25 cellular contexts compared by ENCODE assay signal in genomic region chr1:199644912-199645311, GRCh38.
A peak's percentile ranks its signal among the peaks of the same experiment; 100 is the strongest.
DNase-seq lines count a peak whose midpoint lies in the region; ATAC-seq and TF ChIP-seq lines count a peak whose summit lies in the region.
"Had no signal": no experiment of that assay in that cellular context is flagged by ENCODE, and none has a peak within 500 bp of the region (broad histone marks: within the 10 kb centered on the region; RNA-seq: fewer than 3 reads in every experiment).

No MANE protein-coding gene starts in this region.

- intact Hi-C loops in activated CD4-positive, alpha-beta T cell treated with anti-CD3 and anti-CD28 coated beads for 36 hours (cut with DNase I, micrococcal nuclease): no loop called here

- DNase-seq in activated CD4-positive, alpha-beta T cell treated with anti-CD3 and anti-CD28 coated beads for 36 hours: no peak
- DNase-seq: 8988T; ACHN; AML-193; BE2C; C1 segment of cervical spinal cord; Caco-2; Calu3; CD4-positive, alpha-beta memory T cell; CD4-positive, alpha-beta T cell; CD4-positive, CD25-positive, alpha-beta regulatory T cell; CD8-positive, alpha-beta memory T cell; CD8-positive, alpha-beta T cell; COR-L47; DMS 273 treated with DMSO at 0.1 percent for 48 hours; DMS153; DMS53; DMS79; DMS79 treated with DMSO at 0.1 percent for 48 hours; DND-41; EL had no signal

- CTCF ChIA-PET in activated CD4-positive, alpha-beta T cell treated with anti-CD3 and anti-CD28 coated beads for 36 hours (lab: Charles Lee): no interaction called here

- no peak for TF ChIP-seq EP300 in Ishikawa (IDR thresholded peaks at IDR 0.05; ENCODE audit: borderline replicate concordance)

- H3K4me1 Mint-ChIP-seq in activated CD4-positive, alpha-beta T cell treated with anti-CD3 and anti-CD28 coated beads for 36 hours: no peaks in the 10 kb centered on the region
- H3K4me1 Mint-ChIP-seq: B cell; CD4-positive, alpha-beta memory T cell; CD4-positive, CD25-positive, alpha-beta regulatory T cell; CD8-positive, alpha-beta memory T cell had no signal

- no peak for TF ChIP-seq RAD21 in Ishikawa (IDR thresholded peaks at IDR 0.05; ENCODE audit: low read depth)

- no peaks in the 10 kb centered on the region for H3K36me3 Mint-ChIP-seq in activated CD4-positive, alpha-beta T cell treated with anti-CD3 and anti-CD28 coated beads for 36 hours (ENCODE audit: low read depth)
- H3K36me3 Mint-ChIP-seq: CD14-positive monocyte; CD4-positive, alpha-beta memory T cell; CD4-positive, CD25-positive, alpha-beta regulatory T cell; CD8-positive, alpha-beta memory T cell; CD8-positive, alpha-beta T cell had no signal

- H3K27ac Mint-ChIP-seq in activated CD4-positive, alpha-beta T cell treated with anti-CD3 and anti-CD28 coated beads for 36 hours: no peak overlapping the region
- H3K27ac Mint-ChIP-seq: B cell; CD14-positive monocyte; CD4-positive, alpha-beta memory T cell; CD4-positive, alpha-beta T cell; CD4-positive, CD25-positive, alpha-beta regulatory T cell; CD8-positive, alpha-beta memory T cell; CD8-positive, alpha-beta T cell had no signal

- H3K4me3 Mint-ChIP-seq in activated CD4-positive, alpha-beta T cell treated with anti-CD3 and anti-CD28 coated beads for 36 hours: no peak overlapping the region
- H3K4me3 Mint-ChIP-seq: B cell; CD14-positive monocyte; CD4-positive, alpha-beta memory T cell; CD4-positive, alpha-beta T cell; CD4-positive, CD25-positive, alpha-beta regulatory T cell; CD8-positive, alpha-beta memory T cell; CD8-positive, alpha-beta T cell had no signal

- ATAC-seq in activated CD4-positive, alpha-beta T cell treated with anti-CD3 and anti-CD28 coated beads for 36 hours: no peak
- ATAC-seq: A549; CD8-positive, alpha-beta T cell had no signal

- peaks cover 4% of the 10 kb centered on the region for H3K27me3 Mint-ChIP-seq in activated CD4-positive, alpha-beta T cell treated with anti-CD3 and anti-CD28 coated beads for 36 hours
- H3K27me3 Mint-ChIP-seq: CD4-positive, alpha-beta T cell had no signal

- POLR2A ChIA-PET in activated CD4-positive, alpha-beta T cell treated with anti-CD3 and anti-CD28 coated beads for 36 hours (lab: Charles Lee): no interaction called here

- H3K9me3 Mint-ChIP-seq in activated CD4-positive, alpha-beta T cell treated with anti-CD3 and anti-CD28 coated beads for 36 hours (ENCODE audit: low read depth): peaks cover 6% of the 10 kb centered on the region
- H3K9me3 Mint-ChIP-seq: CD4-positive, alpha-beta T cell had no signal

TF ChIP-seq in Ishikawa, 13 proteins besides CTCF, POLR2A, EP300 and RAD21:
- TF ChIP-seq FOXM1 (IDR thresholded peaks at IDR 0.05; ENCODE audit: borderline replicate concordance, low read depth) (no peak), EGR1 (IDR thresholded peaks at IDR 0.05) (no peak), TEAD4 (IDR thresholded peaks at IDR 0.05) (peak; percentile 90), CEBPB (IDR thresholded peaks at IDR 0.05) (no peak), YY1 (IDR thresholded peaks at IDR 0.05; ENCODE audit: low read depth) (no peak), NFIC (IDR thresholded peaks at IDR 0.05) (no peak), TAF1 (IDR thresholded peaks at IDR 0.05; ENCODE audit: low read depth) (no peak), REST (IDR thresholded peaks at IDR 0.05; ENCODE audit: low read depth) (no peak)
